ENCODE assay signal across 1 cellular context in the genomic region with DNA sequence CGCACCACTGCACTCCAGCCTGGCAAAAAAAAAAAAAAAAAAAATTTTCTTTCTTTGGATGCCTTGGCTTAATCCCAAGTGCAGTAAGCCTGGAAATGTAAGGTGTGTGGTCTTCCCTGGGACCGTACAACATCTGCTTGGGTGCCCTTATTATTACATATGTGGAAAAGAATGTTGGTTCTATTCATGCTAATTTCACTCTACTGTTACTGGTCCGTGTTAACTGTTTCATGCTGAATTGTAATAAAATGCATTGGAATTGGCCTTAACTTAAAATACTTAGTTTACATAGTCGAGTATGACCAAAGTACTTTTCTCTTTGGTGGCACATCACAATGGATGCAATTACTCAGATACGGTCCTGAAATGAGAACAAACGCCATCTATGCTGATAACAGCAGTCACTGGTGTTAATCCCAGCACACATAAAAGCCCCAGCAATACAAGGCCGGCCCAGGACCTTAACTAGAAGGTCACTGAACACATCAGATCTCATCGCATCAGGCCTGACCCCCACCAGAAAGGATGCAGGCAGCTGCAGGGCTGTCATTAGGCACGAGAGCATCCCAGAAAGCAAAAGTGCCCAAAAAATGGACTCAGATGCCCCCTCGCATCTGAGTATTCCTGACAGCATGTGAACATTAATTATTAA.
TF ChIP-seq lines count a peak whose summit lies in the region.

No MANE protein-coding gene starts in this region.

TF ChIP-seq in GM23338, 12 proteins besides CTCF, POLR2A, EP300 and RAD21 (continued from another document):
- TF ChIP-seq NANOG (IDR thresholded peaks at IDR 0.05; ENCODE audit: borderline replicate concordance) = no peak
- TF ChIP-seq STAT1 (IDR thresholded peaks at IDR 0.05; ENCODE audit: unreplicated experiment) = no peak
- TF ChIP-seq, protein P1, sequence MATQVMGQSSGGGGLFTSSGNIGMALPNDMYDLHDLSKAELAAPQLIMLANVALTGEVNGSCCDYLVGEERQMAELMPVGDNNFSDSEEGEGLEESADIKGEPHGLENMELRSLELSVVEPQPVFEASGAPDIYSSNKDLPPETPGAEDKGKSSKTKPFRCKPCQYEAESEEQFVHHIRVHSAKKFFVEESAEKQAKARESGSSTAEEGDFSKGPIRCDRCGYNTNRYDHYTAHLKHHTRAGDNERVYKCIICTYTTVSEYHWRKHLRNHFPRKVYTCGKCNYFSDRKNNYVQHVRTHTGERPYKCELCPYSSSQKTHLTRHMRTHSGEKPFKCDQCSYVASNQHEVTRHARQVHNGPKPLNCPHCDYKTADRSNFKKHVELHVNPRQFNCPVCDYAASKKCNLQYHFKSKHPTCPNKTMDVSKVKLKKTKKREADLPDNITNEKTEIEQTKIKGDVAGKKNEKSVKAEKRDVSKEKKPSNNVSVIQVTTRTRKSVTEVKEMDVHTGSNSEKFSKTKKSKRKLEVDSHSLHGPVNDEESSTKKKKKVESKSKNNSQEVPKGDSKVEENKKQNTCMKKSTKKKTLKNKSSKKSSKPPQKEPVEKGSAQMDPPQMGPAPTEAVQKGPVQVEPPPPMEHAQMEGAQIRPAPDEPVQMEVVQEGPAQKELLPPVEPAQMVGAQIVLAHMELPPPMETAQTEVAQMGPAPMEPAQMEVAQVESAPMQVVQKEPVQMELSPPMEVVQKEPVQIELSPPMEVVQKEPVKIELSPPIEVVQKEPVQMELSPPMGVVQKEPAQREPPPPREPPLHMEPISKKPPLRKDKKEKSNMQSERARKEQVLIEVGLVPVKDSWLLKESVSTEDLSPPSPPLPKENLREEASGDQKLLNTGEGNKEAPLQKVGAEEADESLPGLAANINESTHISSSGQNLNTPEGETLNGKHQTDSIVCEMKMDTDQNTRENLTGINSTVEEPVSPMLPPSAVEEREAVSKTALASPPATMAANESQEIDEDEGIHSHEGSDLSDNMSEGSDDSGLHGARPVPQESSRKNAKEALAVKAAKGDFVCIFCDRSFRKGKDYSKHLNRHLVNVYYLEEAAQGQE (IDR thresholded peaks at IDR 0.05; ENCODE audit: unreplicated experiment) = no peak
- no peak for TF ChIP-seq ZNF114 (CRISPR knock-in tag; IDR thresholded peaks at IDR 0.05)
- TF ChIP-seq, protein P2, sequence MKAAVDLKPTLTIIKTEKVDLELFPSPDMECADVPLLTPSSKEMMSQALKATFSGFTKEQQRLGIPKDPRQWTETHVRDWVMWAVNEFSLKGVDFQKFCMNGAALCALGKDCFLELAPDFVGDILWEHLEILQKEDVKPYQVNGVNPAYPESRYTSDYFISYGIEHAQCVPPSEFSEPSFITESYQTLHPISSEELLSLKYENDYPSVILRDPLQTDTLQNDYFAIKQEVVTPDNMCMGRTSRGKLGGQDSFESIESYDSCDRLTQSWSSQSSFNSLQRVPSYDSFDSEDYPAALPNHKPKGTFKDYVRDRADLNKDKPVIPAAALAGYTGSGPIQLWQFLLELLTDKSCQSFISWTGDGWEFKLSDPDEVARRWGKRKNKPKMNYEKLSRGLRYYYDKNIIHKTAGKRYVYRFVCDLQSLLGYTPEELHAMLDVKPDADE (IDR thresholded peaks at IDR 0.05) = no peak
- TF ChIP-seq ZNF331 (CRISPR knock-in tag; IDR thresholded peaks at IDR 0.05; ENCODE audit: low read depth) = no peak
- no peak for TF ChIP-seq CREB1 (CRISPR knock-in tag; IDR thresholded peaks at IDR 0.05; ENCODE audit: low read depth)
